ENCODE assay signal across 1 cellular context in the genomic region with DNA sequence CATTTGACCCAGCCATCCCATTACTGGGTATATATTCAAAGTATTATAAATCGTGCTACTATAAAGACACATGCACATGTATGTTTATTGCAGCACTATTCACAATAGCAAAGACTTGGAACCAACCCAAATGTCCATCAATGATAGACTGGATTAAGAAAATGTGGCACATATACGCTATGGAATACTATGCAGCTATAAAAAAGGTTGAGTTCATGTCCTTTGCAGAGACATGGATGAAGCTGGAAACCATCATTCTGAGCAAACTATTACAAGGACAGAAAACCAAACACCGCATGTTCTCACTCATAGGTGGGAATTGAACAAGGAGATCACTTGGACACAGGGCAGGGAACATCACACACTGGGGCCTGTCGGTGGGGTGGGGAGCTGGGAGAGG. TPM values are rescaled to one million over a fixed set of nuclear protein-coding genes. Genes with fewer than 3 reads are reported as not detected.
"Had no signal": no experiment of that assay in that cellular context is flagged by ENCODE, and none has a peak within 500 bp of the region (broad histone marks: within the 10 kb centered on the region; RNA-seq: fewer than 3 reads in every experiment).

No MANE protein-coding gene starts in this region.

RNA-seq across cellular contexts. Expression of a gene that starts 31.9 kb away (rescaled TPM):
- total RNA-seq: NCI-H460 had no signal
